ENCODE assay signal across 8 cellular contexts in the genomic region with DNA sequence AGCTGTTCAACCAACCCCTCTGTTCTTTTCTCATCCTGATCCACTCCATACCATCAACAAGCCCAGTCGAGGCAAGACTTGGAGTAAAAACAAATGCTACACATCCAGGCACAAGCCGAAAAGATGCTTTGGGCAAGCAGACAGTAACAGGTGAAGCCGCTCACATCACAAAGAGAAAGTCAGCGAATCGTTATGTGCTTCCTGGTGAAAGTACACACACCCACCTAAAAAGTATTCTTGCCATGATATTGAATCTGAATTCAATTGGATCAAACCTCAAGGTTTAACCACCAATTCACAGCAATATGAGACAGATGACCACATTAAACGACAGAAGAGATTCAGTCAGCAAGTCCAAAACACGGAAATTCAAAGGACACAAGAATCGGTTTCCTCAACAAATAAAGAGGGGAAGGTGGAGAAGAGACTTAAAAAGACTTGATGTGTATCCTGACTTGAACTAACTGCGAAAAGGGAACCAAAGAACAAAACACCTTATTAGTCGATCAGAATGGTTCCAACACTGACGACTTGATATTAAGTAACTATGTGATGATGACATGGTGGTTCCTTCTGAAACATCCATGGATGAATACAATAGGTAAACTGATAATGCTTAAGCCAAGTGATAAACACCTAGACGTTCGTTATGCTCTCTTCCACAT. TPM values are rescaled to one million over a fixed set of nuclear protein-coding genes. Genes with fewer than 3 reads are reported as not detected.
DNase-seq lines count a peak whose midpoint lies in the region; ATAC-seq and TF ChIP-seq lines count a peak whose summit lies in the region.

No MANE protein-coding gene starts in this region.

- in situ Hi-C loops in GM13976 (cut with MboI; ENCODE audit: low sequenced_read_pairs, unreplicated experiment) = no loop called here

- peak overlapping the region; percentile 85 for H3K9ac ChIP-seq in Karpas-422 (ENCODE audit: low read length)
- peak overlapping the region; percentile 81 for H3K9ac ChIP-seq in rectal smooth muscle tissue (ENCODE audit: low read length)

- peak overlapping the region; percentile 84 for H3K4me2 ChIP-seq in Karpas-422 (ENCODE audit: low read depth, low read length, poor library complexity, severe bottlenecking)

- TF ChIP-seq CTCF in heart right ventricle (IDR thresholded peaks at IDR 0.05) (no peak), GM13976 (IDR thresholded peaks at IDR 0.05; ENCODE audit: borderline replicate concordance, control extremely low read depth, extremely low read depth, insufficient read depth, missing control alignments) (no peak)

- H2AFZ ChIP-seq in Karpas-422 (ENCODE audit: low read length) = peak overlapping the region; percentile 82; the same call in 1 of the 2 replicates

- intact Hi-C loops in heart right ventricle (cut with DNase I) = loop anchor here in 2 of 10 donors (5.0 kb wide), 2 partner anchors 152 to 752 kb away; partner anchors contain the start of genes HS1BP3 (in 1 of the 2) and LAPTM4A (in 1 of the 2)

- peak in 4 of 8 donors; percentile 1 to 29 (median 2) for ATAC-seq in heart right ventricle
- no peak for ATAC-seq in HG02610 (IDR thresholded peaks at IDR 0.05; ENCODE audit: unreplicated experiment)

- peaks cover 43% of the 10 kb centered on the region for H3K79me2 ChIP-seq in Karpas-422 (ENCODE audit: low read length)

- H3K9me2 ChIP-seq in Karpas-422 (replicated peaks; ENCODE audit: insufficient read depth, low read length) = no peaks in the 10 kb centered on the region

- peaks cover 16% of the 10 kb centered on the region; the same call in 1 of the 2 replicates for H4K20me1 ChIP-seq in Karpas-422 (ENCODE audit: insufficient read depth, low read depth, low read length)

- peak; percentile 36 for DNase-seq in NCI-H748 (lab: John Stamatoyannopoulos, UW; ENCODE audit: unreplicated experiment)
- DNase-seq in NCI-H748 treated with DMSO at 0.1 percent for 48 hours (lab: John Stamatoyannopoulos, UW) = no peak
- DNase-seq in Karpas-422 = peak; percentile 57
- peak; percentile 6 for DNase-seq in activated effector memory CD4-positive, alpha-beta T cell treated with Interleukin-2 at 50 U/mL for 16 hours
- DNase-seq in heart right ventricle = no peak
- DNase-seq in GM13976 (ENCODE audit: low spot score) = no peak

- H3K27ac ChIP-seq in Karpas-422 (ENCODE audit: low read length) (no peak overlapping the region), heart right ventricle (peak overlapping the region; percentile 87 to 99 (median 95)), rectal smooth muscle tissue (ENCODE audit: low read depth, low read length) (peak overlapping the region; percentile 87)

- H3K9me3 ChIP-seq in Karpas-422 (ENCODE audit: low read length) (no peaks in the 10 kb centered on the region), heart right ventricle (no peaks in the 10 kb centered on the region)

- H3K36me3 ChIP-seq in Karpas-422 (ENCODE audit: insufficient read depth, low read length) = peaks cover 2% of the 10 kb centered on the region; the same call in 1 of the 2 replicates
- peaks cover 0 to 5% (median 0%) of the 10 kb centered on the region in 9 donors for H3K36me3 ChIP-seq in heart right ventricle
- H3K36me3 ChIP-seq in rectal smooth muscle tissue (ENCODE audit: control insufficient read depth, insufficient read depth, low read length) = no peaks in the 10 kb centered on the region

- 14 to 15% methylated on average over 13 of the region's 13 CpGs for WGBS in heart right ventricle, 2 donors

- H3K4me3 ChIP-seq in Karpas-422 (ENCODE audit: low read length) = peak overlapping the region; percentile 82
- H3K4me3 ChIP-seq in heart right ventricle = peak overlapping the region; percentile 70 to 97 (median 80)
- H3K4me3 ChIP-seq in rectal smooth muscle tissue (ENCODE audit: low read length) = peak overlapping the region; percentile 78

- H3K27me3 ChIP-seq in Karpas-422 (ENCODE audit: low read length) (no peaks in the 10 kb centered on the region), heart right ventricle (no peaks in the 10 kb centered on the region), rectal smooth muscle tissue (ENCODE audit: control insufficient read depth, insufficient read depth, low read length) (no peaks in the 10 kb centered on the region)

- H3K4me1 ChIP-seq in Karpas-422 (ENCODE audit: low read length) (peaks cover 43% of the 10 kb centered on the region), heart right ventricle (peaks cover 3 to 60% (median 53%) of the 10 kb centered on the region in 9 donors), rectal smooth muscle tissue (ENCODE audit: control insufficient read depth, insufficient read depth, low read length) (peaks cover 19% of the 10 kb centered on the region)

RNA-seq across cellular contexts. Expression of gene TTC32, which starts 1.1 kb away (rescaled TPM):
- total RNA-seq in Karpas-422 (2014; rRNA removed; shearing (Covaris generic); ENCODE audit: low replicate concordance) = 16.8 and 17.9 TPM in 2 replicates
- 1 to 10 TPM; 3.4 to 9.0 (median 6.0) TPM for total RNA-seq in heart right ventricle
- 10 to 100 TPM in 1 of 2 donors, 1 to 10 TPM in 1; 6.8 to 27.7 TPM for polyA plus RNA-seq in heart right ventricle

Comparison
In these comparisons a context has a peak if more than half of its experiments do, and no peak if none do; other contexts are left out.
1. DNase-seq: peak in NCI-H748 (single experiment), Karpas-422 (single experiment) and activated effector memory CD4-positive, alpha-beta T cell treated with Interleukin-2 at 50 U/mL for 16 hours (single experiment); none in NCI-H748 treated with DMSO at 0.1 percent for 48 hours (single experiment), heart right ventricle (0 of 2) and GM13976 (single experiment).
2. Peak in every context shown above with its lines, with median percentiles within 50 percentile points of each other: H3K4me3 ChIP-seq.